Comparison of ENCODE assay signal across 7 cellular contexts in genomic region chr15:44988870-44989219, GRCh38. TPM values are rescaled to one million over a fixed set of nuclear protein-coding genes. Genes with fewer than 3 reads are reported as not detected.
"Had no signal": no experiment of that assay in that cellular context is flagged by ENCODE, and none has a peak within 500 bp of the region (broad histone marks: within the 10 kb centered on the region; RNA-seq: fewer than 3 reads in every experiment).

No MANE protein-coding gene starts in this region.

RNA-seq across cellular contexts. Expression of gene TERB2, which starts 32.4 kb away (rescaled TPM):
- total RNA-seq: HT1080, LHCN-M2, MCF 10A, NCI-H460, SK-MEL-5 had no signal
- polyA plus RNA-seq: IgD-negative memory B cell, SK-N-SH had no signal
